In genomic region chr7:114922151-114922651, GRCh38 we compare ENCODE assay signal across 9 cellular contexts. TPM values are rescaled to one million over a fixed set of nuclear protein-coding genes. Genes with fewer than 3 reads are reported as not detected.
A peak's percentile ranks its signal among the peaks of the same experiment; 100 is the strongest.
DNase-seq lines count a peak whose midpoint lies in the region; ATAC-seq and TF ChIP-seq lines count a peak whose summit lies in the region.
"Had no signal": no experiment of that assay in that cellular context is flagged by ENCODE, and none has a peak within 500 bp of the region (broad histone marks: within the 10 kb centered on the region; RNA-seq: fewer than 3 reads in every experiment).

No MANE protein-coding gene starts in this region.

- WGBS in prostate gland = under 1% methylated on average over 48 of the region's 48 CpGs

- H3K4me1 ChIP-seq in PC-9 (replicated peaks; ENCODE audit: insufficient read depth) = peaks cover 28% of the 10 kb centered on the region
- no peaks in the 10 kb centered on the region for H3K4me1 ChIP-seq in prostate gland (replicated peaks)
- peaks cover 24% of the 10 kb centered on the region for H3K4me1 ChIP-seq in vagina

- H4K20me1 ChIP-seq in PC-9 (ENCODE audit: insufficient read depth) = no peaks in the 10 kb centered on the region
- H4K20me1 ChIP-seq: BLaER1 treated with 17β-estradiol and CSF1 and Interleukin-3, amounts not matched to agents 10 nM and 100 nM had no signal

- H3K9me2 ChIP-seq in PC-9 (ENCODE audit: insufficient read depth) = no peaks in the 10 kb centered on the region

- ATAC-seq in HG02938 (IDR thresholded peaks at IDR 0.05; ENCODE audit: unreplicated experiment) (peak; percentile 32), Right ventricle myocardium superior (ENCODE audit: poor library complexity) (peak; percentile 91)

- H3K4me3 ChIP-seq in PC-9 (peak overlapping the region; percentile 61), prostate gland (peak overlapping the region; percentile 57 to 65), vagina (peak overlapping the region; percentile 58 to 90)
- H3K4me3 ChIP-seq: BLaER1 treated with 17β-estradiol and CSF1 and Interleukin-3, amounts not matched to agents 10 nM and 100 nM had no signal

- BruUV-seq in PC-9 (replicated peaks; lab: Mats Ljungman, UMichigan) = no TSS peak

- peaks cover 3% of the 10 kb centered on the region; the same call in 1 of the 2 replicates for H3F3A ChIP-seq in PC-9 (ENCODE audit: insufficient read depth, low read depth)

- H3K27me3 ChIP-seq in PC-9 (ENCODE audit: insufficient read depth, low read depth) (no peaks in the 10 kb centered on the region), prostate gland (replicated peaks; ENCODE audit: insufficient read depth) (no peaks in the 10 kb centered on the region), vagina (no peaks in the 10 kb centered on the region)
- H3K27me3 ChIP-seq: BLaER1 treated with 17β-estradiol and CSF1 and Interleukin-3, amounts not matched to agents 10 nM and 100 nM had no signal

- peak overlapping the region; percentile 96 for H2AFZ ChIP-seq in PC-9

- TF ChIP-seq CTCF in PC-9 (conservative IDR thresholded peaks at IDR 0.05) (no peak), prostate gland (IDR thresholded peaks at IDR 0.05) (no peak), vagina (IDR thresholded peaks at IDR 0.05) (no peak)

- DNase-seq in NCI-H146 (lab: John Stamatoyannopoulos, UW) (peak; percentile 24), NCI-H146 treated with DMSO at 0.1 percent for 48 hours (lab: John Stamatoyannopoulos, UW; ENCODE audit: unreplicated experiment) (no peak), PC-9 (peak in 1 of 2 experiments; percentile 52), Right ventricle myocardium superior (peak; percentile 76), prostate gland (ENCODE audit: low spot score) (peak; percentile 11), vagina (ENCODE audit: extremely low spot score in 2 of 2) (no peak)
- peak; percentile 77 for DNase-seq in activated naive CD4-positive, alpha-beta T cell treated with Interleukin-2 at 50 U/mL for 16 hours

- H3K79me2 ChIP-seq in PC-9 (ENCODE audit: low read depth) = peaks cover 37% of the 10 kb centered on the region

- intact Hi-C loops in PC-9 (cut with micrococcal nuclease; ENCODE audit: unreplicated experiment) = loop anchor here (5.0 to 10.0 kb wide), 2 partner anchors 65 to 313 kb away; no protein-coding TSS in a partner anchor
- intact Hi-C loops in Right ventricle myocardium superior (cut with DNase I) = no loop called here
- intact Hi-C loops in prostate gland (cut with DNase I) = loop anchor here (5.0 to 10.0 kb wide), 2 partner anchors 85 to 837 kb away; no protein-coding TSS in a partner anchor
- intact Hi-C loops in vagina (cut with DNase I) = loop anchor here (10.0 kb wide), 1 partner anchor 837 kb away; no protein-coding TSS in a partner anchor

- H3K27ac ChIP-seq in PC-9 (peak overlapping the region; percentile 55), prostate gland (peak overlapping the region; percentile 70 to 72), vagina (peak overlapping the region; percentile 92)
- H3K27ac ChIP-seq: BLaER1 treated with 17β-estradiol and CSF1 and Interleukin-3, amounts not matched to agents 10 nM and 100 nM had no signal

- H3K9me3 ChIP-seq in PC-9 (ENCODE audit: insufficient read depth, low read depth) (no peaks in the 10 kb centered on the region), prostate gland (no peaks in the 10 kb centered on the region), vagina (no peaks in the 10 kb centered on the region)

- H3K4me2 ChIP-seq in PC-9 = peak overlapping the region; percentile 72
- H3K4me2 ChIP-seq: BLaER1 treated with 17β-estradiol and CSF1 and Interleukin-3, amounts not matched to agents 10 nM and 100 nM had no signal

- CTCF ChIA-PET in PC-9 (lab: Charles Lee) = no interaction called here

- TF ChIP-seq POLR2A in prostate gland (IDR thresholded peaks at IDR 0.05) (no peak), vagina (IDR thresholded peaks at IDR 0.05) (no peak)

- peaks cover 20% of the 10 kb centered on the region; the same call in 1 of the 2 replicates for H3K36me3 ChIP-seq in PC-9 (ENCODE audit: low read depth)
- no peaks in the 10 kb centered on the region for H3K36me3 ChIP-seq in prostate gland
- H3K36me3 ChIP-seq in vagina = no peaks in the 10 kb centered on the region
- H3K36me3 ChIP-seq: BLaER1 treated with 17β-estradiol and CSF1 and Interleukin-3, amounts not matched to agents 10 nM and 100 nM had no signal

- POLR2A ChIA-PET in PC-9 (lab: Charles Lee; ENCODE audit: unreplicated experiment) = no interaction called here

RNA-seq across cellular contexts. Expression of gene MDFIC, which starts 0.3 kb away (rescaled TPM):
- total RNA-seq in PC-9 (2021) = 38.9 and 39.8 TPM in 2 replicates
- total RNA-seq in Right ventricle myocardium superior = 12.9 TPM
- total RNA-seq in prostate gland = 10 to 100 TPM; 17.2 to 24.8 TPM
- total RNA-seq in vagina = 27.7 TPM

Comparison
In these comparisons a context has a peak if more than half of its experiments do, and no peak if none do; other contexts are left out.
1. DNase-seq: peak in NCI-H146 (single experiment), activated naive CD4-positive, alpha-beta T cell treated with Interleukin-2 at 50 U/mL for 16 hours (single experiment), Right ventricle myocardium superior (single experiment) and prostate gland (single experiment); none in NCI-H146 treated with DMSO at 0.1 percent for 48 hours (single experiment) and vagina (0 of 2).
2. Peak in every context shown above with its lines, with median percentiles within 50 percentile points of each other: H3K27ac ChIP-seq and H3K4me3 ChIP-seq.